ENCODE assay signal across 12 cellular contexts in the genomic region with DNA sequence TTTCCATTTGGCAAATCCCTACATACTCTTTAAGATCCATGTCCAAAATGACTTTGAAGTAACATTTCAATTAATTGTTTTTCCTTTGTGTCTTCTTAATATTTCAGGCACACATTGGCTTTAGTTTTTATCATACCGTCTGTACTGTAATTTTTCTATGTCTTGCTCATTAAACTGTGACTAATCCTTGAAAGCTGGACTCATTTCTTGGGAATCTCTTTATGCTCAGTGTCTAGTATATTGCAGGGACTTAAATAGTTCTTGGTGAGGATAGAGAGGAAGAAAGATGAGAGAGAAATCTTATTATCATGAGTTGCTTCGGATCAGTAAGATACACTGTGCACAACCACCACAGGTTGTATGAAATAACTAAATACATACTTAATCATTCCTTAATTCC.
"Had no signal": no experiment of that assay in that cellular context is flagged by ENCODE, and none has a peak within 500 bp of the region (broad histone marks: within the 10 kb centered on the region; RNA-seq: fewer than 3 reads in every experiment).

No MANE protein-coding gene starts in this region.

- H3K27me3 ChIP-seq: heart right ventricle, tibial artery had no signal

- ATAC-seq: activated T-cell treated with anti-CD3 and anti-CD28 coated beads, Interleukin-2, amount 50 U/mL, for 72 hours; heart right ventricle; left ventricle myocardium superior; stimulated activated naive CD8-positive, alpha-beta T cell treated with anti-CD3 and anti-CD28 coated beads, Interleukin-15, Interleukin-2, amounts not matched to agents 100 U/mL and 50 U/mL, for 24 hours had no signal

- H3K27ac ChIP-seq: heart right ventricle, tibial artery had no signal

- DNase-seq: activated CD4-positive, alpha-beta T cell treated with anti-CD3 and anti-CD28 coated beads, Interleukin-2, amount 50 U/mL, for 4 hours; activated effector memory CD4-positive, alpha-beta T cell treated with anti-CD3 and anti-CD28 coated beads, Interleukin-2, amount 50 U/mL, for 16 hours; activated naive CD4-positive, alpha-beta T cell treated with anti-CD3 and anti-CD28 coated beads, Interleukin-2, amount 50 U/mL, for 16 hours; activated T-cell treated with anti-CD3 and anti-CD28 coated beads, Interleukin-2, amount 50 U/mL, for 72 hours; caudate nucleus; erythroblast; heart right ventricle; left ventricle myocardium superior; occipital lobe; stimulated activated naive CD8-positive, alpha-beta T cell treated with anti-CD3 and anti-CD28 coated beads, Interleukin-15, Interleukin-2, amounts not matched to agents 100 U/mL and 50 U/mL, for 24 hours; substantia nigra; tibial artery had no signal

- H3K36me3 ChIP-seq: heart right ventricle, tibial artery had no signal

- H3K4me3 ChIP-seq: heart right ventricle, tibial artery had no signal

- H3K9me3 ChIP-seq: tibial artery had no signal
